In genomic region chr3:146033950-146034349, GRCh38 we compare ENCODE assay signal across 1 cellular context.
TF ChIP-seq lines count a peak whose summit lies in the region.

No MANE protein-coding gene starts in this region.

TF ChIP-seq in GM23338, 12 proteins besides CTCF, POLR2A, EP300 and RAD21 (continued from another document):
- TF ChIP-seq ZNF462 (CRISPR knock-in tag; IDR thresholded peaks at IDR 0.05) (no peak), POLR2AphosphoS5 (IDR thresholded peaks at IDR 0.05; ENCODE audit: low read depth) (no peak), ZNF331 (CRISPR knock-in tag; IDR thresholded peaks at IDR 0.05; ENCODE audit: low read depth) (no peak), EZH2 (IDR thresholded peaks at IDR 0.05; ENCODE audit: low read depth, unreplicated experiment) (no peak), JUNB (IDR thresholded peaks at IDR 0.05; ENCODE audit: unreplicated experiment) (no peak), CREB1 (CRISPR knock-in tag; IDR thresholded peaks at IDR 0.05; ENCODE audit: low read depth) (no peak), REST (IDR thresholded peaks at IDR 0.05; ENCODE audit: unreplicated experiment) (no peak), NANOG (IDR thresholded peaks at IDR 0.05; ENCODE audit: borderline replicate concordance) (no peak), EZH2phosphoT487 (IDR thresholded peaks at IDR 0.05; ENCODE audit: unreplicated experiment) (no peak), ZNF114 (CRISPR knock-in tag; IDR thresholded peaks at IDR 0.05) (no peak)
